ENCODE assay signal across 14 cellular contexts in genomic region chr18:68694316-68694715, GRCh38.
"Had no signal": no experiment of that assay in that cellular context is flagged by ENCODE, and none has a peak within 500 bp of the region (broad histone marks: within the 10 kb centered on the region; RNA-seq: fewer than 3 reads in every experiment).

No MANE protein-coding gene starts in this region.

- H3K27ac Mint-ChIP-seq: activated naive CD4-positive, alpha-beta T cell treated with anti-CD3 and anti-CD28 coated beads for 36 hours; activated T-helper 1 cell treated with anti-CD3 and anti-CD28 coated beads, Interleukin-12 subunit alpha, Interleukin-12 subunit beta, Interleukin-2, Interleukin-4 antibody, amounts not matched to agents 30 ng/mL and 10 ng/mL and 1 ng/mL, durations not matched to agents 14 hours and 24 hours and 36 hours; dendritic cell treated with granulocyte-macrophage colony-stimulating factor and Interleukin-4, amounts not matched to agents 40 ng/mL and 50 ng/mL, for 4 days; stimulated activated naive B cell treated with anti-CD40 and anti-IgM and Interleukin-4, amounts not matched to agents 10 μg/mL and 1 μg/mL and 100 μg/mL, for 72 hours; T-helper 2 cell treated with Interferon-gamma antibody and Interleukin-4, amounts not matched to agents 5 μg/mL and 100 μg/mL, for 36 hours had no signal

- H3K27ac ChIP-seq: gastrocnemius medialis, heart right ventricle, ovary had no signal

- H3K9me3 Mint-ChIP-seq: activated naive CD4-positive, alpha-beta T cell treated with anti-CD3 and anti-CD28 coated beads for 36 hours; activated T-helper 1 cell treated with anti-CD3 and anti-CD28 coated beads, Interleukin-12 subunit alpha, Interleukin-12 subunit beta, Interleukin-2, Interleukin-4 antibody, amounts not matched to agents 30 ng/mL and 10 ng/mL and 1 ng/mL, durations not matched to agents 14 hours and 24 hours and 36 hours; dendritic cell treated with granulocyte-macrophage colony-stimulating factor and Interleukin-4, amounts not matched to agents 40 ng/mL and 50 ng/mL, for 4 days; memory B cell; stimulated activated naive B cell treated with anti-CD40 and anti-IgM and Interleukin-4, amounts not matched to agents 10 μg/mL and 1 μg/mL and 100 μg/mL, for 72 hours; T-helper 2 cell treated with Interferon-gamma antibody and Interleukin-4, amounts not matched to agents 5 μg/mL and 100 μg/mL, for 36 hours had no signal

- H3K27me3 Mint-ChIP-seq: dendritic cell treated with granulocyte-macrophage colony-stimulating factor and Interleukin-4, amounts not matched to agents 40 ng/mL and 50 ng/mL, for 4 days; memory B cell; stimulated activated naive B cell treated with anti-CD40 and anti-IgM and Interleukin-4, amounts not matched to agents 10 μg/mL and 1 μg/mL and 100 μg/mL, for 72 hours had no signal

- DNase-seq: activated CD4-positive, alpha-beta T cell treated with anti-CD3 and anti-CD28 coated beads, Interleukin-2, amount 50 U/mL, for 1 hour; activated naive CD4-positive, alpha-beta T cell treated with anti-CD3 and anti-CD28 coated beads for 36 hours; central memory CD4-positive, alpha-beta T cell; ovary; stimulated activated CD4-positive, alpha-beta T cell treated with anti-CD3 and anti-CD28 coated beads, Interleukin-2, amount 100 ng/mL, for 48 hours; stimulated activated naive B cell treated with anti-CD40 and anti-IgM and Interleukin-4, amounts not matched to agents 10 μg/mL and 1 μg/mL and 100 μg/mL, for 72 hours; SW 1271; trophoblast cell had no signal

- H3K4me3 Mint-ChIP-seq: activated naive CD4-positive, alpha-beta T cell treated with anti-CD3 and anti-CD28 coated beads for 36 hours; activated T-helper 1 cell treated with anti-CD3 and anti-CD28 coated beads, Interleukin-12 subunit alpha, Interleukin-12 subunit beta, Interleukin-2, Interleukin-4 antibody, amounts not matched to agents 30 ng/mL and 10 ng/mL and 1 ng/mL, durations not matched to agents 14 hours and 24 hours and 36 hours; dendritic cell treated with granulocyte-macrophage colony-stimulating factor and Interleukin-4, amounts not matched to agents 40 ng/mL and 50 ng/mL, for 4 days; memory B cell; stimulated activated naive B cell treated with anti-CD40 and anti-IgM and Interleukin-4, amounts not matched to agents 10 μg/mL and 1 μg/mL and 100 μg/mL, for 72 hours; T-helper 2 cell treated with Interferon-gamma antibody and Interleukin-4, amounts not matched to agents 5 μg/mL and 100 μg/mL, for 36 hours had no signal

- H3K4me1 Mint-ChIP-seq: stimulated activated naive B cell treated with anti-CD40 and anti-IgM and Interleukin-4, amounts not matched to agents 10 μg/mL and 1 μg/mL and 100 μg/mL, for 72 hours had no signal
